Comparison of ENCODE assay signal across 8 cellular contexts in genomic region chr7:44257618-44258422, GRCh38. TPM values are rescaled to one million over a fixed set of nuclear protein-coding genes. Genes with fewer than 3 reads are reported as not detected.
DNase-seq lines count a peak whose midpoint lies in the region; ATAC-seq and TF ChIP-seq lines count a peak whose summit lies in the region.

No MANE protein-coding gene starts in this region.

- peak; percentile 87 for ATAC-seq in GM19025 (IDR thresholded peaks at IDR 0.05; ENCODE audit: low read depth, unreplicated experiment)
- ATAC-seq in HG03159 (IDR thresholded peaks at IDR 0.05; ENCODE audit: unreplicated experiment), result peak; percentile 88
- ATAC-seq in activated naive CD8-positive, alpha-beta T cell treated with anti-CD3 and anti-CD28 coated beads, Interleukin-2, amount 10 ng/mL, durations not matched to agents 7 days and 5 days (ENCODE audit: low read depth), result peak; percentile 96
- peak; percentile 87 to 93 (median 91) for ATAC-seq in heart right ventricle

- POLR2A ChIA-PET in activated naive CD8-positive, alpha-beta T cell treated with anti-CD3 and anti-CD28 coated beads, Interleukin-2, amount 10 ng/mL, durations not matched to agents 7 days and 5 days (lab: Charles Lee), result interaction anchor here (0.6 to 1.8 kb wide), 16 partner anchors 11 to 609 kb away, joined by 3 to 9 read pairs (median 3); partner anchors contain the start of genes DDX56, NUDCD3, OGDH and YKT6

- peak overlapping the region; percentile 49 for H3K4me3 Mint-ChIP-seq in activated naive CD8-positive, alpha-beta T cell treated with anti-CD3 and anti-CD28 coated beads, Interleukin-2, amount 10 ng/mL, durations not matched to agents 7 days and 5 days

- H3K36me3 ChIP-seq in heart right ventricle (no peaks in the 10 kb centered on the region), skeletal muscle tissue (ENCODE audit: control insufficient read depth in 3 of 3, insufficient read depth in 3 of 3, low read length in 3 of 3) (peaks cover 0 to 9% (median 0%) of the 10 kb centered on the region in 3 donors)

- H3K27me3 ChIP-seq in heart right ventricle (no peaks in the 10 kb centered on the region), skeletal muscle tissue (ENCODE audit: control insufficient read depth in 3 of 3, insufficient read depth in 3 of 3, low read length in 3 of 3) (no peaks in the 10 kb centered on the region)

- TF ChIP-seq CTCF in heart right ventricle (IDR thresholded peaks at IDR 0.05), result peak in 6 of 9 donors; percentile 6 to 47 (median 25)

- in situ Hi-C loops in ACHN (cut with HindIII; ENCODE audit: low pct_ligation_motif_present, low pct_unique_long_range_greater_than_20kb, low sequenced_read_pairs), result no loop called here

- H3K36me3 Mint-ChIP-seq in activated naive CD8-positive, alpha-beta T cell treated with anti-CD3 and anti-CD28 coated beads, Interleukin-2, amount 10 ng/mL, durations not matched to agents 7 days and 5 days, result no peaks in the 10 kb centered on the region

- peaks cover 7% of the 10 kb centered on the region for H3K9me3 Mint-ChIP-seq in activated naive CD8-positive, alpha-beta T cell treated with anti-CD3 and anti-CD28 coated beads, Interleukin-2, amount 10 ng/mL, durations not matched to agents 7 days and 5 days

- H3K9ac ChIP-seq in skeletal muscle tissue (ENCODE audit: low read depth in 1 of 3, low read length in 3 of 3), result peak overlapping the region; percentile 71 to 83 (median 74)

- no peak overlapping the region for H3K4me3 ChIP-seq in heart right ventricle
- H3K4me3 ChIP-seq in skeletal muscle tissue (ENCODE audit: low read length in 3 of 3), result peak overlapping the region; percentile 52 to 66 (median 54)

- no peaks in the 10 kb centered on the region for H3K9me3 ChIP-seq in heart right ventricle
- H3K9me3 ChIP-seq in skeletal muscle tissue (ENCODE audit: control insufficient read depth in 3 of 3, low read length in 3 of 3), result no peaks in the 10 kb centered on the region

- WGBS in heart right ventricle, 2 donors, result 11 to 13% methylated on average over 18 of the region's 18 CpGs

- peak overlapping the region; percentile 96 for H3K27ac Mint-ChIP-seq in activated naive CD8-positive, alpha-beta T cell treated with anti-CD3 and anti-CD28 coated beads, Interleukin-2, amount 10 ng/mL, durations not matched to agents 7 days and 5 days

- H3K4me1 Mint-ChIP-seq in activated naive CD8-positive, alpha-beta T cell treated with anti-CD3 and anti-CD28 coated beads, Interleukin-2, amount 10 ng/mL, durations not matched to agents 7 days and 5 days, result peaks cover 20% of the 10 kb centered on the region

- peak; percentile 87 for DNase-seq in ACHN
- DNase-seq in SKM-1 (lab: John Stamatoyannopoulos, UW; ENCODE audit: unreplicated experiment), result peak; percentile 87
- peak; percentile 82 for DNase-seq in activated naive CD8-positive, alpha-beta T cell treated with anti-CD3 and anti-CD28 coated beads, Interleukin-2, amount 10 ng/mL, durations not matched to agents 7 days and 5 days
- DNase-seq in heart right ventricle, result peak; percentile 75 to 83
- no peak for DNase-seq in NCI-H1930 (lab: John Stamatoyannopoulos, UW)

- intact Hi-C loops in heart right ventricle (cut with DNase I), result loop anchor here in 3 of 10 donors (5.0 kb wide), 2 partner anchors 34 to 64 kb away; no protein-coding TSS in a partner anchor

- no peaks in the 10 kb centered on the region for H3K27me3 Mint-ChIP-seq in activated naive CD8-positive, alpha-beta T cell treated with anti-CD3 and anti-CD28 coated beads, Interleukin-2, amount 10 ng/mL, durations not matched to agents 7 days and 5 days

- H3K27ac ChIP-seq in heart right ventricle, result peak overlapping the region; percentile 71 to 98 (median 90)
- peak overlapping the region; percentile 98 for H3K27ac ChIP-seq in skeletal muscle tissue (ENCODE audit: low read depth, low read length)

- H3K4me1 ChIP-seq in heart right ventricle (peaks cover 36 to 79% (median 68%) of the 10 kb centered on the region in 9 donors), skeletal muscle tissue (ENCODE audit: control insufficient read depth in 3 of 3, insufficient read depth in 3 of 3, low read length in 3 of 3) (peaks cover 57 to 78% (median 75%) of the 10 kb centered on the region in 3 donors)

RNA-seq across cellular contexts. Expression of gene YKT6, which starts 57.0 kb away (rescaled TPM):
- total RNA-seq in activated naive CD8-positive, alpha-beta T cell treated with anti-CD3 and anti-CD28 coated beads, Interleukin-2, amount 10 ng/mL, durations not matched to agents 7 days and 5 days, result 10 to 100 TPM; 58.9 to 62.4 TPM
- 10 to 100 TPM; 42.2 to 58.2 (median 47.7) TPM for total RNA-seq in heart right ventricle
- 10 to 100 TPM; 27.7 to 79.6 TPM for polyA plus RNA-seq in heart right ventricle
- total RNA-seq in skeletal muscle tissue, result 40.7 TPM

Comparison
In these comparisons a context has a peak if more than half of its experiments do, and no peak if none do; other contexts are left out.
1. DNase-seq: peak in ACHN (single experiment), SKM-1 (single experiment), activated naive CD8-positive, alpha-beta T cell treated with anti-CD3 and anti-CD28 coated beads, Interleukin-2, amount 10 ng/mL, durations not matched to agents 7 days and 5 days (single experiment) and heart right ventricle (2 of 2); none in NCI-H1930 (0 of 2).
2. H3K4me3 ChIP-seq: peak in skeletal muscle tissue (3 of 3); none in heart right ventricle (0 of 10).
3. Peak in every context shown above with its lines, with median percentiles within 50 percentile points of each other: ATAC-seq.